7 cellular contexts compared by ENCODE assay signal in the genomic region with DNA sequence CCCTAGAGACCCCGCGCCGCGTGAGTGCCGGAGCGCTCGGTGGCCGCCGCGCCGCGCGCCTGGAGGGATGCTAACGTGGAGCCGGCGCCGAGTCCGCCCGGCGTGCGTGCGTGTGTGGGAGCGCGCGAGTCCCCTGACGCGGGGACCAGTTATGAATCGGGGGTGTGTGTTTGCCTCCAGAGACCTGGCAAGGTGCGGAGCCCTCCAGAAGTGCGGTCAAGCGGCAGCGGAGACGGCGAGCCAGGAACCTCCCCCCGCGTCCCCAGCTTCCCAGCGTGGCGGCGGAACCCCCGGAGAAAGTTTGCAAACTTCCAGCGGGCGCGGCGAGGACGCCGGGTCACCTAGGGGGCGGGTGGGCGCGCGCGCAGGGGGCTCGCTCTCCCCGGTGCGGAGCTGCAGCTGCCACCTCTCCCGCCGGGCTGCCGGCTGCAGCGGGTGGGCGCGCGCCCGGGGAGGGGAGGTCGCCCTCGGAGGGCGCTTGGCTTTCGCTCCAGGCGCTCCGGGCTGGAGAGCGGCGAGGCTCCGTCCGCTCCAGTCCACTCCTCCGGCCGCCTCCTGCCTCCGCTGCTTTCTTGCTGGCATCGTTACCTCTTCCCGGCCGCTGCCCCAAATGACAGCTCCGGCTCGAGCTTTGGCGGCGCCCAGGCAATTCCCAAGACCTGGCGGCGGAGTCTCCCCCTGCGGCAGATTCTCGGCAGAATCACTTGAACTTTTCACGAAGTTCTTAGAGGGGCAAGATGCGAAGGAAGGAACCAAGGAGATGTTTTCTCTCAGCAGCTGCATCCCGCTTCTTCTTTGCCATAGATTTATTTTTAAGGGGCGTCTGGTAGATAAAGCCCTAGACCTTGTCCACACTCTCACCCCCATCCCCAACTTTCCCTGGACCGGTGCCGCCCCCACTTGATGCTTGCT. TPM values are rescaled to one million over a fixed set of nuclear protein-coding genes. Genes with fewer than 3 reads are reported as not detected.
DNase-seq lines count a peak whose midpoint lies in the region; ATAC-seq, FAIRE-seq and TF ChIP-seq lines count a peak whose summit lies in the region.

No MANE protein-coding gene starts in this region.

- H3K27ac Mint-ChIP-seq in brain, result peak overlapping the region; percentile 87 to 97 (median 94)

- H3K4me1 ChIP-seq in Karpas-422 (ENCODE audit: low read length) (peaks cover 14% of the 10 kb centered on the region), smooth muscle cell (ENCODE audit: low read depth) (peaks cover 21% of the 10 kb centered on the region)

- H4K20me1 ChIP-seq in Karpas-422 (ENCODE audit: insufficient read depth, low read depth, low read length) (no peaks in the 10 kb centered on the region), smooth muscle cell (ENCODE audit: low read depth) (peaks cover 6% of the 10 kb centered on the region)

- H3F3A ChIP-seq in smooth muscle cell (ENCODE audit: low read depth), result peaks cover 13% of the 10 kb centered on the region

- H3K36me3 ChIP-seq in Karpas-422 (ENCODE audit: insufficient read depth, low read length), result no peaks in the 10 kb centered on the region
- no peaks in the 10 kb centered on the region for H3K36me3 ChIP-seq in smooth muscle cell (ENCODE audit: low read depth)

- H2AFZ ChIP-seq in Karpas-422 (ENCODE audit: low read length) (no peak overlapping the region), smooth muscle cell (ENCODE audit: low read depth) (no peak overlapping the region)

- peaks cover 0 to 9% (median 0%) of the 10 kb centered on the region in 5 experiments for H3K9me3 Mint-ChIP-seq in brain

- peak overlapping the region; percentile 97 to 100 (median 98) for H3K4me3 Mint-ChIP-seq in brain

- H3K36me3 Mint-ChIP-seq in brain, result no peaks in the 10 kb centered on the region

- H3K27me3 Mint-ChIP-seq in brain, result peaks cover 36% of the 10 kb centered on the region

- H3K4me2 ChIP-seq in Karpas-422 (ENCODE audit: low read depth, low read length, poor library complexity, severe bottlenecking), result peak overlapping the region; percentile 72
- H3K4me2 ChIP-seq in smooth muscle cell, result peak overlapping the region; percentile 88

- peak overlapping the region; percentile 43; the same call in 1 of the 2 replicates for H3K9ac ChIP-seq in Karpas-422 (ENCODE audit: low read length)
- peak overlapping the region; percentile 98 for H3K9ac ChIP-seq in smooth muscle cell (ENCODE audit: low read depth)

- no peaks in the 10 kb centered on the region for H3K9me2 ChIP-seq in Karpas-422 (replicated peaks; ENCODE audit: insufficient read depth, low read length)

- no peak for ATAC-seq in HG02973 (IDR thresholded peaks at IDR 0.05; ENCODE audit: unreplicated experiment)

- H3K4me3 ChIP-seq in Karpas-422 (ENCODE audit: low read length) (peak overlapping the region; percentile 68; the same call in 1 of the 2 replicates), smooth muscle cell (peak overlapping the region; percentile 64)

- H3K4me1 Mint-ChIP-seq in brain, result peaks cover 59% of the 10 kb centered on the region

- H3K9me3 ChIP-seq in Karpas-422 (ENCODE audit: low read length) (no peaks in the 10 kb centered on the region), smooth muscle cell (replicated peaks; ENCODE audit: low read depth) (no peaks in the 10 kb centered on the region)

- no peak for FAIRE-seq in GM12891 (lab: Jason Lieb, UNC)
- no peak for FAIRE-seq in frontal cortex (lab: Jason Lieb, UNC)

- H3K27me3 ChIP-seq in Karpas-422 (ENCODE audit: low read length) (no peaks in the 10 kb centered on the region), smooth muscle cell (ENCODE audit: low read depth) (peaks cover 30% of the 10 kb centered on the region)

- peak; percentile 1 for DNase-seq in GM12891 (ENCODE audit: insufficient read length, low spot score)
- no peak for DNase-seq in Karpas-422
- peak; percentile 53 for DNase-seq in iPS-NIHi7 (ENCODE audit: extremely low spot score)
- peak; percentile 23 for DNase-seq in smooth muscle cell (lab: John Stamatoyannopoulos, UW; ENCODE audit: unreplicated experiment)
- DNase-seq in frontal cortex (ENCODE audit: low spot score in 2 of 2), result no peak

- H3K27ac ChIP-seq in Karpas-422 (ENCODE audit: low read length) (no peak overlapping the region), smooth muscle cell (ENCODE audit: low read depth) (peak overlapping the region; percentile 85)

- H3K79me2 ChIP-seq in Karpas-422 (ENCODE audit: low read length) (no peaks in the 10 kb centered on the region), smooth muscle cell (ENCODE audit: low read depth) (no peaks in the 10 kb centered on the region)

- TF ChIP-seq CTCF in brain (conservative IDR thresholded peaks at IDR 0.05), result no peak
- TF ChIP-seq CTCF in smooth muscle cell (IDR thresholded peaks at IDR 0.05; ENCODE audit: borderline replicate concordance, insufficient read depth, poor library complexity, severe bottlenecking), result no peak

- 2% methylated on average over 81 of the region's 92 CpGs for WGBS in smooth muscle cell (ENCODE audit: low lambda C conversion rate)

- 0 out of 2 replicates have a peak, but pooled peaks have one; percentile 3 for TF ChIP-seq POLR2A in GM12891 (IDR thresholded peaks at IDR 0.05; ENCODE audit: low read depth, low read length)

TF ChIP-seq in GM12891, 5 proteins besides CTCF, POLR2A, EP300 and RAD21:
- TF ChIP-seq POU2F2 (IDR thresholded peaks at IDR 0.05; ENCODE audit: low read depth, low read length) (no peak; the same call in 1 of the 2 replicates), PAX5 (IDR thresholded peaks at IDR 0.05; ENCODE audit: insufficient read depth, low read length, severe bottlenecking) (no peak), SPI1 (IDR thresholded peaks at IDR 0.05; ENCODE audit: low read depth, low read length) (no peak), TAF1 (IDR thresholded peaks at IDR 0.05; ENCODE audit: low read depth, low read length) (no peak), POLR2AphosphoS5 (IDR thresholded peaks at IDR 0.05; ENCODE audit: low read depth, low read length) (no peak)

RNA-seq across cellular contexts. Expression of gene CREB5, which starts 2.3 kb away (rescaled TPM):
- 7.8 TPM for polyA plus RNA-seq in GM12891 (2012; ENCODE audit: low read depth, missing spikeins)
- 7.8 and 52.1 TPM in 2 replicates for total RNA-seq in Karpas-422 (2014; rRNA removed; shearing (Covaris generic); ENCODE audit: low replicate concordance)
- 11.6 TPM for polyA plus RNA-seq in brain (ENCODE audit: insufficient read depth, low read depth, low replicate concordance)
- 18.2 and 35.1 TPM in 2 replicates for total RNA-seq in smooth muscle cell
- polyA plus RNA-seq in smooth muscle cell, result 6.2 and 17.0 TPM in 2 replicates
- total RNA-seq in frontal cortex, result 4.5 TPM

Comparison
In these comparisons a context has a peak if more than half of its experiments do, and no peak if none do; other contexts are left out.
1. DNase-seq: peak in GM12891 (single experiment), iPS-NIHi7 (single experiment) and smooth muscle cell (single experiment); none in Karpas-422 (single experiment) and frontal cortex (0 of 2).